21 cellular contexts compared by ENCODE assay signal in genomic region chr9:91914404-91914803, GRCh38. TPM values are rescaled to one million over a fixed set of nuclear protein-coding genes. Genes with fewer than 3 reads are reported as not detected.
"Had no signal": no experiment of that assay in that cellular context is flagged by ENCODE, and none has a peak within 500 bp of the region (broad histone marks: within the 10 kb centered on the region; RNA-seq: fewer than 3 reads in every experiment).

No MANE protein-coding gene starts in this region.

- H3K4me3 Mint-ChIP-seq: activated CD4-positive, alpha-beta memory T cell treated with anti-CD3 and anti-CD28 coated beads, Interleukin-2, amount 10 ng/mL, durations not matched to agents 7 days and 5 days; activated CD8-positive, alpha-beta memory T cell treated with anti-CD3 and anti-CD28 coated beads, Interleukin-2, amount 10 ng/mL, durations not matched to agents 7 days and 5 days; activated naive CD4-positive, alpha-beta T cell treated with anti-CD3 and anti-CD28 coated beads for 36 hours; activated T-helper 17 cell treated with anti-CD3 and anti-CD28 coated beads, Interleukin-2, amount 50 U/mL, for 72 hours; brain; nephron had no signal

- ATAC-seq: activated CD8-positive, alpha-beta memory T cell treated with anti-CD3 and anti-CD28 coated beads, Interleukin-2, amount 10 ng/mL, durations not matched to agents 7 days and 5 days; activated T-helper 17 cell treated with anti-CD3 and anti-CD28 coated beads, Interleukin-2, amount 50 U/mL, for 72 hours; esophagus mucosa; left lobe of liver had no signal

- H3K4me1 Mint-ChIP-seq: activated T-helper 17 cell treated with anti-CD3 and anti-CD28 coated beads, Interleukin-2, amount 50 U/mL, for 72 hours; brain had no signal

- H3K4me3 ChIP-seq: lung, spleen, thyroid gland had no signal

- H3K36me3 Mint-ChIP-seq: brain had no signal

- H3K27ac ChIP-seq: spleen, thyroid gland had no signal

- H3K36me3 ChIP-seq: spleen, thyroid gland had no signal

- DNase-seq: activated CD4-positive, alpha-beta memory T cell treated with anti-CD3 and anti-CD28 coated beads, Interleukin-2, amount 10 ng/mL, durations not matched to agents 7 days and 5 days; activated CD4-positive, alpha-beta T cell treated with anti-CD3 and anti-CD28 coated beads for 48 hours; activated CD8-positive, alpha-beta memory T cell treated with anti-CD3 and anti-CD28 coated beads, Interleukin-2, amount 10 ng/mL, durations not matched to agents 7 days and 5 days; activated naive CD4-positive, alpha-beta T cell treated with anti-CD3 and anti-CD28 coated beads for 36 hours; central memory CD4-positive, alpha-beta T cell; cortex of kidney; effector CD4-positive, alpha-beta T cell; midbrain; nucleus accumbens; spleen; stimulated activated CD8-positive, alpha-beta memory T cell treated with anti-CD3 and anti-CD28 coated beads, Interleukin-4, amount 100 ng/mL, for 48 hours; stimulated activated naive CD4-positive, alpha-beta T cell; SW 1271; T-helper 2 cell had no signal

- H3K4me1 ChIP-seq: spleen had no signal

- H3K9me3 ChIP-seq: spleen, thyroid gland had no signal

- H3K27ac Mint-ChIP-seq: activated CD4-positive, alpha-beta memory T cell treated with anti-CD3 and anti-CD28 coated beads, Interleukin-2, amount 10 ng/mL, durations not matched to agents 7 days and 5 days; activated CD8-positive, alpha-beta memory T cell treated with anti-CD3 and anti-CD28 coated beads, Interleukin-2, amount 10 ng/mL, durations not matched to agents 7 days and 5 days; activated naive CD4-positive, alpha-beta T cell treated with anti-CD3 and anti-CD28 coated beads for 36 hours; activated T-helper 17 cell treated with anti-CD3 and anti-CD28 coated beads, Interleukin-2, amount 50 U/mL, for 72 hours had no signal

- H3K27me3 ChIP-seq: thyroid gland had no signal

- H3K9me3 Mint-ChIP-seq: activated CD4-positive, alpha-beta memory T cell treated with anti-CD3 and anti-CD28 coated beads, Interleukin-2, amount 10 ng/mL, durations not matched to agents 7 days and 5 days; activated naive CD4-positive, alpha-beta T cell treated with anti-CD3 and anti-CD28 coated beads for 36 hours; activated T-helper 17 cell treated with anti-CD3 and anti-CD28 coated beads, Interleukin-2, amount 50 U/mL, for 72 hours; nephron had no signal

RNA-seq across cellular contexts. Expression of gene ROR2, which starts 35.6 kb away (rescaled TPM):
- total RNA-seq: activated naive CD4-positive, alpha-beta T cell treated with anti-CD3 and anti-CD28 coated beads for 36 hours had no signal
